20 cellular contexts compared by ENCODE assay signal in genomic region chr3:66812126-66812525, GRCh38.
DNase-seq lines count a peak whose midpoint lies in the region; ATAC-seq, FAIRE-seq and TF ChIP-seq lines count a peak whose summit lies in the region.
"Had no signal": no experiment of that assay in that cellular context is flagged by ENCODE, and none has a peak within 500 bp of the region (broad histone marks: within the 10 kb centered on the region; RNA-seq: fewer than 3 reads in every experiment).

No MANE protein-coding gene starts in this region.

- FAIRE-seq in bronchial epithelial cell (lab: Jason Lieb, UNC): no peak
- FAIRE-seq: small intestine had no signal

- CTCF ChIA-PET in PC-3 (lab: Charles Lee): no interaction called here

- H3K79me2 ChIP-seq in PC-3 (ENCODE audit: low read length): no peaks in the 10 kb centered on the region

- no peak overlapping the region for H2AFZ ChIP-seq in PC-3 (ENCODE audit: low read length)

- H3K4me1 ChIP-seq in PC-3 (ENCODE audit: insufficient read depth, low read length): no peaks in the 10 kb centered on the region

- intact Hi-C loops in lower leg skin (cut with DNase I; ENCODE audit: low total_unique reads) (loop anchor here (5.0 kb wide), 1 partner anchor 405 kb away; no protein-coding TSS in a partner anchor), PC-3 (cut with micrococcal nuclease) (no loop called here)

- H3K36me3 ChIP-seq in bronchial epithelial cell (ENCODE audit: control insufficient read depth, insufficient read depth, low read length) (no peaks in the 10 kb centered on the region), PC-3 (ENCODE audit: low read depth, low read length) (no peaks in the 10 kb centered on the region)
- H3K36me3 ChIP-seq: suprapubic skin had no signal

- H3K27me3 ChIP-seq in bronchial epithelial cell (ENCODE audit: control insufficient read depth, insufficient read depth, low read length) (no peaks in the 10 kb centered on the region), PC-3 (ENCODE audit: low read length) (no peaks in the 10 kb centered on the region)
- H3K27me3 ChIP-seq: suprapubic skin had no signal

- ATAC-seq in GM18520 (IDR thresholded peaks at IDR 0.05; ENCODE audit: unreplicated experiment): no peak
- ATAC-seq in PC-3: no peak
- no peak for ATAC-seq in HG03139 (IDR thresholded peaks at IDR 0.05; ENCODE audit: unreplicated experiment)
- ATAC-seq: CD8-positive, alpha-beta T cell; left ventricle myocardium superior had no signal

- DNase-seq in DMS 273 (lab: John Stamatoyannopoulos, UW; ENCODE audit: unreplicated experiment) (peak; percentile 76), M059J (ENCODE audit: low read depth) (peak; percentile 23), bronchial epithelial cell (ENCODE audit: low read depth) (peak; percentile 48), foreskin melanocyte (peak; percentile 12), lower leg skin (ENCODE audit: low spot score in 2 of 2) (no peak), PC-3 (no peak)
- DNase-seq: activated CD4-positive, alpha-beta T cell treated with anti-CD3 and anti-CD28 coated beads for 4 hours; activated gamma-delta T cell treated with Interleukin-2 at 50 U/mL for 16 hours; CD8-positive, alpha-beta T cell; EL; left ventricle myocardium superior; NCI-H1092 treated with DMSO at 0.1 percent for 48 hours; NCI-H2107; OCI-M1; small intestine; stimulated activated CD4-positive, alpha-beta T cell treated with anti-CD3 and anti-CD28 coated beads, Interleukin-4, amount 100 ng/mL, for 4 hours; stimulated activated CD8-positive, alpha-beta memory T cell treated with anti-CD3 and anti-CD28 coated beads, Interleukin-4, amount 100 ng/mL, for 48 hours had no signal

- no peak for TF ChIP-seq POLR2A in lower leg skin (IDR thresholded peaks at IDR 0.05)

- H3K9me2 ChIP-seq in PC-3 (replicated peaks; ENCODE audit: low read length): no peaks in the 10 kb centered on the region

- H3F3A ChIP-seq in PC-3 (ENCODE audit: low read length, unreplicated experiment): no peaks in the 10 kb centered on the region

- no TSS peak for BruUV-seq in PC-3 (replicated peaks; lab: Mats Ljungman, UMichigan)

- POLR2A ChIA-PET in PC-3 (lab: Charles Lee; ENCODE audit: unreplicated experiment): no interaction called here

- no peaks in the 10 kb centered on the region for H3K9me3 ChIP-seq in PC-3 (ENCODE audit: low read length)
- H3K9me3 ChIP-seq: suprapubic skin had no signal

- 53 to 71% methylated on average over 1 of the region's 1 CpG for WGBS in lower leg skin, 2 donors

- H3K4me3 ChIP-seq in bronchial epithelial cell (ENCODE audit: low read depth, low read length) (no peak overlapping the region), lower leg skin (ENCODE audit: low read depth, poor library complexity, severe bottlenecking) (no peak overlapping the region), PC-3 (ENCODE audit: low read length) (no peak overlapping the region)
- H3K4me3 ChIP-seq: suprapubic skin had no signal

- H3K9ac ChIP-seq in PC-3 (ENCODE audit: low read length): no peak overlapping the region

- no peak overlapping the region for H3K27ac ChIP-seq in PC-3 (ENCODE audit: low read length)
- H3K27ac ChIP-seq: suprapubic skin had no signal

- TF ChIP-seq CTCF in bronchial epithelial cell (IDR thresholded peaks at IDR 0.05; ENCODE audit: insufficient read depth, low read length, severe bottlenecking) (no peak), lower leg skin (IDR thresholded peaks at IDR 0.05) (no peak), PC-3 (conservative IDR thresholded peaks at IDR 0.05; ENCODE audit: low read depth, low read length) (no peak)

- H4K20me1 ChIP-seq in PC-3 (ENCODE audit: low read length): no peaks in the 10 kb centered on the region

- H3K4me2 ChIP-seq in PC-3 (ENCODE audit: low read length): no peak overlapping the region

Comparison
In these comparisons a context has a peak if more than half of its experiments do, and no peak if none do; other contexts are left out.
1. DNase-seq: peak in DMS 273 (single experiment), M059J (single experiment), bronchial epithelial cell (single experiment) and foreskin melanocyte (single experiment); none in lower leg skin (0 of 2) and PC-3 (single experiment).